1 cellular context compared by ENCODE assay signal in genomic region chr21:46145159-46145839, GRCh38.
TF ChIP-seq lines count a peak whose summit lies in the region.

No MANE protein-coding gene starts in this region.

TF ChIP-seq in HepG2, 621 proteins besides CTCF, POLR2A, EP300 and RAD21:
- TF ChIP-seq RBFOX2 (IDR thresholded peaks at IDR 0.05; ENCODE audit: low read depth, low read length): peak; percentile 49; the same call in 1 of the 2 replicates
- no peak for TF ChIP-seq ZNF577 (CRISPR knock-in tag; IDR thresholded peaks at IDR 0.05; ENCODE audit: borderline replicate concordance, low read depth)
- TF ChIP-seq HNRNPK (IDR thresholded peaks at IDR 0.05; ENCODE audit: low read depth, low read length, poor library complexity, severe bottlenecking): peak; percentile 56
- TF ChIP-seq HOMEZ (CRISPR knock-in tag; IDR thresholded peaks at IDR 0.05; ENCODE audit: low read depth): no peak
- no peak for TF ChIP-seq RNF219 (CRISPR knock-in tag; IDR thresholded peaks at IDR 0.05)
- TF ChIP-seq CREB1 (IDR thresholded peaks at IDR 0.05): no peak
- TF ChIP-seq CREB1 (CRISPR knock-in tag; IDR thresholded peaks at IDR 0.05): no peak
